Comparison of ENCODE assay signal across 14 cellular contexts in genomic region chr3:73490453-73491311, GRCh38.
A peak's percentile ranks its signal among the peaks of the same experiment; 100 is the strongest.
DNase-seq lines count a peak whose midpoint lies in the region; ATAC-seq, FAIRE-seq and TF ChIP-seq lines count a peak whose summit lies in the region.
"Had no signal": no experiment of that assay in that cellular context is flagged by ENCODE, and none has a peak within 500 bp of the region (broad histone marks: within the 10 kb centered on the region; RNA-seq: fewer than 3 reads in every experiment).

No MANE protein-coding gene starts in this region.

- H3K14ac ChIP-seq in H9 (ENCODE audit: insufficient read depth, low read length) = no peak overlapping the region

- no peak overlapping the region for H3K23ac ChIP-seq in H9 (ENCODE audit: insufficient read length, low read depth, low read length)

- H3K56ac ChIP-seq in H9 (ENCODE audit: insufficient read length, low read depth, low read length) = no peak overlapping the region

- H2BK12ac ChIP-seq in H9 (ENCODE audit: insufficient read length, low read depth, low read length) = no peak overlapping the region

- WGBS in H9 (ENCODE audit: extremely low coverage, insufficient read length, low lambda C conversion rate) = no CpG with 5 or more reads among the region's 8 CpGs
- WGBS in heart left ventricle, 4 donors = 22 to 25% (median 24%) methylated on average over 6 to 8 of the region's 8 CpGs

- no peak overlapping the region for H2BK15ac ChIP-seq in H9 (ENCODE audit: low read depth, low read length)

- peaks cover 45 to 56% of the 10 kb centered on the region in 2 experiments for H3K4me1 Mint-ChIP-seq in H9
- no peaks in the 10 kb centered on the region for H3K4me1 Mint-ChIP-seq in stimulated activated effector memory CD8-positive, alpha-beta T cell treated with anti-CD3 and anti-CD28 coated beads, Interleukin-12 subunit alpha, Interleukin-12 subunit beta, amount 100 ng/mL, for 72 hours

- ATAC-seq in heart left ventricle (peak; percentile 85 to 90 (median 86)), GM18873 (IDR thresholded peaks at IDR 0.05; ENCODE audit: low FRiP score, unreplicated experiment) (no peak)
- no peak for ATAC-seq in stimulated activated effector memory CD8-positive, alpha-beta T cell treated with anti-CD3 and anti-CD28 coated beads, Interleukin-12 subunit alpha, Interleukin-12 subunit beta, amount 100 ng/mL, for 72 hours

- H3K27me3 Mint-ChIP-seq in H9 (ENCODE audit: low read depth) = peaks cover 2% of the 10 kb centered on the region; the same call in 1 of the 2 replicates

- H4K91ac ChIP-seq in H9 (ENCODE audit: insufficient read length, low read depth, low read length) = no peak overlapping the region

- no peak overlapping the region for H2AK5ac ChIP-seq in H9 (ENCODE audit: insufficient read length, low read length)

- H2BK20ac ChIP-seq in H9 (ENCODE audit: low read depth, low read length, poor library complexity, severe bottlenecking) = no peak overlapping the region

- peak; percentile 69 for DNase-seq in H9
- peak; percentile 31 for DNase-seq in WERI-Rb-1
- DNase-seq in heart left ventricle = peak; percentile 54 to 74 (median 57)
- peak; percentile 87 for DNase-seq in osteoblast (ENCODE audit: insufficient read length, low spot score, missing footprints)
- DNase-seq in T-helper 2 cell = no peak
- DNase-seq in stimulated activated effector memory CD8-positive, alpha-beta T cell treated with anti-CD3 and anti-CD28 coated beads, Interleukin-12 subunit alpha, Interleukin-12 subunit beta, amount 100 ng/mL, for 72 hours (ENCODE audit: low spot score in 2 of 2) = no peak
- no peak for DNase-seq in GM19239 (ENCODE audit: insufficient read length, low spot score)
- DNase-seq: activated CD4-positive, CD25-positive, alpha-beta regulatory T cell treated with anti-CD3 and anti-CD28 coated beads, Interleukin-2, amount 50 U/mL, for 72 hours; activated gamma-delta T cell; effector CD4-positive, alpha-beta T cell; NCI-H2081 treated with DMSO at 0.1 percent for 48 hours; SHP77 had no signal

- TF ChIP-seq POLR2A in heart left ventricle (IDR thresholded peaks at IDR 0.05) = no peak

- H2AFZ ChIP-seq in H9 (ENCODE audit: low read length) = no peak overlapping the region
- no peak overlapping the region for H2AFZ ChIP-seq in osteoblast (ENCODE audit: low read length)

- H3K27ac ChIP-seq in H9 (ENCODE audit: insufficient read length, low read depth, low read length) (no peak overlapping the region), WERI-Rb-1 (no peak overlapping the region), heart left ventricle (peak overlapping the region in 11 of 12 donors; percentile 36 to 76 (median 53)), osteoblast (ENCODE audit: low read depth, low read length) (peak overlapping the region; percentile 15)
- H3K27ac ChIP-seq: BLaER1 had no signal

- no peaks in the 10 kb centered on the region for H4K20me1 ChIP-seq in H9 (ENCODE audit: control insufficient read depth, insufficient read depth, insufficient read length)
- H4K20me1 ChIP-seq in osteoblast (ENCODE audit: insufficient read depth, low read length) = peaks cover 10% of the 10 kb centered on the region
- H4K20me1 ChIP-seq: BLaER1 had no signal

- H3K4me3 Mint-ChIP-seq in H9 = peak overlapping the region in 1 of 2 experiments; percentile 21; a peak in 2 of 5 replicates
- H3K4me3 Mint-ChIP-seq in stimulated activated effector memory CD8-positive, alpha-beta T cell treated with anti-CD3 and anti-CD28 coated beads, Interleukin-12 subunit alpha, Interleukin-12 subunit beta, amount 100 ng/mL, for 72 hours = no peak overlapping the region

- no peaks in the 10 kb centered on the region for H3K79me1 ChIP-seq in H9 (ENCODE audit: insufficient read depth, low read depth, low read length, poor library complexity, severe bottlenecking)

- no peak overlapping the region for H3K4me2 ChIP-seq in H9 (ENCODE audit: insufficient read depth, insufficient read length, low read length)
- H3K4me2 ChIP-seq in osteoblast (ENCODE audit: insufficient read depth, low read length) = peak overlapping the region; percentile 12
- H3K4me2 ChIP-seq: BLaER1 had no signal

- H3K18ac ChIP-seq in H9 (ENCODE audit: insufficient read length, low read depth, low read length) = no peak overlapping the region

- no peaks in the 10 kb centered on the region for H3K27me3 ChIP-seq in H9 (ENCODE audit: insufficient read depth, low read length)
- H3K27me3 ChIP-seq in WERI-Rb-1 (ENCODE audit: insufficient read depth, low read depth, severe bottlenecking) = no peaks in the 10 kb centered on the region
- no peaks in the 10 kb centered on the region for H3K27me3 ChIP-seq in heart left ventricle
- no peaks in the 10 kb centered on the region for H3K27me3 ChIP-seq in osteoblast (ENCODE audit: insufficient read depth, low read length)
- H3K27me3 ChIP-seq: BLaER1 had no signal

- peak overlapping the region in 2 of 3 experiments; percentile 74 to 92 for H3K27ac Mint-ChIP-seq in H9
- H3K27ac Mint-ChIP-seq in stimulated activated effector memory CD8-positive, alpha-beta T cell treated with anti-CD3 and anti-CD28 coated beads, Interleukin-12 subunit alpha, Interleukin-12 subunit beta, amount 100 ng/mL, for 72 hours = no peak overlapping the region

- H3K23me2 ChIP-seq in H9 (ENCODE audit: insufficient read length, low read depth, low read length, poor library complexity, severe bottlenecking) = no peaks in the 10 kb centered on the region

- no peaks in the 10 kb centered on the region for H3K36me3 Mint-ChIP-seq in H9 (ENCODE audit: insufficient read depth in 1 of 3, low read depth in 3 of 3)
- H3K36me3 Mint-ChIP-seq in stimulated activated effector memory CD8-positive, alpha-beta T cell treated with anti-CD3 and anti-CD28 coated beads, Interleukin-12 subunit alpha, Interleukin-12 subunit beta, amount 100 ng/mL, for 72 hours = no peaks in the 10 kb centered on the region

- no peak overlapping the region for H3T11ph ChIP-seq in H9 (ENCODE audit: low read length)

- H3K9me3 ChIP-seq in H9 (ENCODE audit: control insufficient read depth, low read depth, low read length) (no peaks in the 10 kb centered on the region), WERI-Rb-1 (ENCODE audit: severe bottlenecking) (no peaks in the 10 kb centered on the region), heart left ventricle (no peaks in the 10 kb centered on the region), osteoblast (ENCODE audit: low read depth, low read length) (no peaks in the 10 kb centered on the region)
- H3K9me3 ChIP-seq: BLaER1 had no signal

- H2BK120ac ChIP-seq in H9 (ENCODE audit: low read depth, low read length, poor library complexity, severe bottlenecking) = no peak overlapping the region

- H3K79me2 ChIP-seq in H9 (ENCODE audit: insufficient read depth, low read length) = no peaks in the 10 kb centered on the region
- peaks cover 3% of the 10 kb centered on the region for H3K79me2 ChIP-seq in osteoblast (ENCODE audit: insufficient read depth, low read length)

- H3K4me3 ChIP-seq in WERI-Rb-1 (ENCODE audit: low read depth, low read length) (no peak overlapping the region), heart left ventricle (no peak overlapping the region), osteoblast (ENCODE audit: insufficient read depth, low read length) (no peak overlapping the region)
- H3K4me3 ChIP-seq: BLaER1 had no signal

- no peak overlapping the region for H3K4ac ChIP-seq in H9 (ENCODE audit: low read depth, low read length)

- no peak overlapping the region for H3K9ac ChIP-seq in H9 (ENCODE audit: extremely low read depth, insufficient read length, low read length)
- H3K9ac ChIP-seq: BLaER1 had no signal

- no peak overlapping the region for H4K5ac ChIP-seq in H9 (ENCODE audit: insufficient read length, low read depth, low read length)

- H3K4me1 ChIP-seq in H9 (ENCODE audit: insufficient read depth, low read length) (peaks cover 11% of the 10 kb centered on the region; the same call in 1 of the 2 replicates), heart left ventricle (peaks cover 0 to 84% (median 45%) of the 10 kb centered on the region in 12 donors), osteoblast (ENCODE audit: insufficient read depth, low read length) (peaks cover 33% of the 10 kb centered on the region)
- H3K4me1 ChIP-seq: BLaER1 had no signal

- H4K8ac ChIP-seq in H9 (replicated peaks; ENCODE audit: insufficient read length, low read depth, low read length) = no peak overlapping the region

- H3K36me3 ChIP-seq in WERI-Rb-1 = no peaks in the 10 kb centered on the region
- H3K36me3 ChIP-seq in heart left ventricle = no peaks in the 10 kb centered on the region
- no peaks in the 10 kb centered on the region for H3K36me3 ChIP-seq in osteoblast (ENCODE audit: insufficient read depth, low read length)
- H3K36me3 ChIP-seq: BLaER1 had no signal

- intact Hi-C loops in heart left ventricle (cut with DNase I) = no loop called here

- no peak overlapping the region for H2BK5ac ChIP-seq in H9 (ENCODE audit: insufficient read length, low read length)

- no peak for FAIRE-seq in GM19239 (lab: Jason Lieb, UNC)

- TF ChIP-seq CTCF in H9 (conservative IDR thresholded peaks at IDR 0.05) (no peak), WERI-Rb-1 (IDR thresholded peaks at IDR 0.05; ENCODE audit: low read depth, low read length) (no peak), heart left ventricle (IDR thresholded peaks at IDR 0.05) (no peak), osteoblast (IDR thresholded peaks at IDR 0.05; ENCODE audit: extremely low read depth, low read depth, low read length) (no peak)

- no peaks in the 10 kb centered on the region for H3K9me3 Mint-ChIP-seq in H9
- H3K9me3 Mint-ChIP-seq in stimulated activated effector memory CD8-positive, alpha-beta T cell treated with anti-CD3 and anti-CD28 coated beads, Interleukin-12 subunit alpha, Interleukin-12 subunit beta, amount 100 ng/mL, for 72 hours = no peaks in the 10 kb centered on the region

Comparison
In these comparisons a context has a peak if more than half of its experiments do, and no peak if none do; other contexts are left out.
1. DNase-seq: peak in H9 (single experiment), WERI-Rb-1 (single experiment), heart left ventricle (5 of 5) and osteoblast (single experiment); none in T-helper 2 cell (0 of 5), stimulated activated effector memory CD8-positive, alpha-beta T cell treated with anti-CD3 and anti-CD28 coated beads, Interleukin-12 subunit alpha, Interleukin-12 subunit beta, amount 100 ng/mL, for 72 hours (0 of 2) and GM19239 (single experiment).
2. H3K27ac ChIP-seq: peak in heart left ventricle (11 of 12) and osteoblast (single experiment); none in H9 (single experiment) and WERI-Rb-1 (single experiment).
3. ATAC-seq: peak in heart left ventricle (4 of 4); none in stimulated activated effector memory CD8-positive, alpha-beta T cell treated with anti-CD3 and anti-CD28 coated beads, Interleukin-12 subunit alpha, Interleukin-12 subunit beta, amount 100 ng/mL, for 72 hours (single experiment) and GM18873 (single experiment).